ENCODE assay signal across 8 cellular contexts in genomic region chr16:23148513-23149266, GRCh38. TPM values are rescaled to one million over a fixed set of nuclear protein-coding genes. Genes with fewer than 3 reads are reported as not detected.
DNase-seq lines count a peak whose midpoint lies in the region; ATAC-seq and TF ChIP-seq lines count a peak whose summit lies in the region.

No MANE protein-coding gene starts in this region.

- H3K9me3 Mint-ChIP-seq in natural killer cell: no peaks in the 10 kb centered on the region
- H3K9me3 Mint-ChIP-seq in stimulated activated naive CD8-positive, alpha-beta T cell treated with anti-CD3 and anti-CD28 coated beads, Interleukin-15, amount 100 ng/mL, for 72 hours: no peaks in the 10 kb centered on the region

- H2AFZ ChIP-seq in fibroblast of lung (ENCODE audit: low read length): peak overlapping the region; percentile 60

- H3K27ac Mint-ChIP-seq in natural killer cell: peak overlapping the region; percentile 57 to 79
- H3K27ac Mint-ChIP-seq in stimulated activated naive CD8-positive, alpha-beta T cell treated with anti-CD3 and anti-CD28 coated beads, Interleukin-15, amount 100 ng/mL, for 72 hours: peak overlapping the region; percentile 65 to 88

- H3K79me2 ChIP-seq in fibroblast of lung (ENCODE audit: control insufficient read depth, insufficient read depth, low read length): peaks cover 23% of the 10 kb centered on the region

- peak overlapping the region; percentile 92 for H3K9ac ChIP-seq in NT2/D1 (ENCODE audit: insufficient read length, low read depth)
- peak overlapping the region; percentile 69 for H3K9ac ChIP-seq in fibroblast of lung (ENCODE audit: insufficient read depth, low read length)

- peaks cover 17% of the 10 kb centered on the region in 2 donors for H3K4me1 Mint-ChIP-seq in natural killer cell
- peaks cover 37% of the 10 kb centered on the region for H3K4me1 Mint-ChIP-seq in stimulated activated naive CD8-positive, alpha-beta T cell treated with anti-CD3 and anti-CD28 coated beads, Interleukin-15, amount 100 ng/mL, for 72 hours

- peak; percentile 20 for ATAC-seq in GM18520 (IDR thresholded peaks at IDR 0.05; ENCODE audit: unreplicated experiment)
- ATAC-seq in HG03060 (IDR thresholded peaks at IDR 0.05; ENCODE audit: low read depth, unreplicated experiment): peak; percentile 23
- ATAC-seq in natural killer cell: peak; percentile 31 to 52 (median 49)
- peak; percentile 57 for ATAC-seq in stimulated activated naive CD8-positive, alpha-beta T cell treated with anti-CD3 and anti-CD28 coated beads, Interleukin-15, amount 100 ng/mL, for 72 hours

- H3K4me3 ChIP-seq in NT2/D1 (ENCODE audit: insufficient read length, low read depth) (peak overlapping the region; percentile 82), fibroblast of lung (replicated peaks in 1 of 4; ENCODE audit: control extremely low read depth in 1 of 4, insufficient read depth in 1 of 4, low read depth in 3 of 4, low read length in 4 of 4) (peak overlapping the region; percentile 73 to 85 (median 79))

- H3K4me1 ChIP-seq in NT2/D1 (ENCODE audit: insufficient read depth, insufficient read length) (peaks cover 4% of the 10 kb centered on the region), fibroblast of lung (ENCODE audit: control insufficient read depth, extremely low read depth, insufficient read depth, low read length) (peaks cover 3% of the 10 kb centered on the region)

- H3K27me3 ChIP-seq in NT2/D1 (ENCODE audit: insufficient read depth, insufficient read length): peaks cover 13% of the 10 kb centered on the region
- H3K27me3 ChIP-seq in fibroblast of lung (ENCODE audit: control insufficient read depth, insufficient read depth, low read length): no peaks in the 10 kb centered on the region

- H3K36me3 ChIP-seq in NT2/D1 (ENCODE audit: insufficient read depth, insufficient read length, low read length): no peaks in the 10 kb centered on the region
- H3K36me3 ChIP-seq in fibroblast of lung (ENCODE audit: control insufficient read depth, insufficient read depth, low read length): no peaks in the 10 kb centered on the region

- H4K20me1 ChIP-seq in fibroblast of lung (ENCODE audit: control insufficient read depth, extremely low read depth, insufficient read depth, low read length): no peaks in the 10 kb centered on the region

- no peak for DNase-seq in NT2/D1 (ENCODE audit: low read depth, low spot score)
- DNase-seq in activated T-helper 1 cell treated with Interleukin-2 at 50 U/mL for 16 hours (ENCODE audit: low read depth): peak; percentile 38
- DNase-seq in fibroblast of lung (ENCODE audit: low read depth in 2 of 2): peak; percentile 35 to 60
- peak; percentile 30 for DNase-seq in natural killer cell
- peak; percentile 56 to 61 for DNase-seq in stimulated activated naive CD8-positive, alpha-beta T cell treated with anti-CD3 and anti-CD28 coated beads, Interleukin-15, amount 100 ng/mL, for 72 hours

- TF ChIP-seq CTCF in 22Rv1 (IDR thresholded peaks at IDR 0.05): 0 out of 2 replicates have a peak, but pooled peaks have one; percentile 4
- TF ChIP-seq CTCF in fibroblast of lung (conservative IDR thresholded peaks at IDR 0.05 in 1 of 2, IDR thresholded peaks at IDR 0.05 in 1 of 2; ENCODE audit: low read depth in 1 of 2, low read length in 2 of 2): no peak
- no peak for TF ChIP-seq CTCF in natural killer cell (IDR thresholded peaks at IDR 0.05)

- no peaks in the 10 kb centered on the region for H3K36me3 Mint-ChIP-seq in natural killer cell

- H3K9me3 ChIP-seq in NT2/D1 (ENCODE audit: insufficient read depth, low read length) (no peaks in the 10 kb centered on the region), fibroblast of lung (ENCODE audit: control insufficient read depth, insufficient read depth, low read depth, low read length) (no peaks in the 10 kb centered on the region)

- H3K27ac ChIP-seq in 22Rv1 (peak overlapping the region; percentile 81), fibroblast of lung (ENCODE audit: insufficient read depth, low read length) (peak overlapping the region; percentile 43)

- H3K4me2 ChIP-seq in fibroblast of lung (ENCODE audit: extremely low read depth, insufficient read depth, low read length): peak overlapping the region; percentile 93

- H3K27me3 Mint-ChIP-seq in natural killer cell (ENCODE audit: low read depth in 2 of 2): peaks cover 0 to 10% of the 10 kb centered on the region in 2 donors
- H3K27me3 Mint-ChIP-seq in stimulated activated naive CD8-positive, alpha-beta T cell treated with anti-CD3 and anti-CD28 coated beads, Interleukin-15, amount 100 ng/mL, for 72 hours: no peaks in the 10 kb centered on the region

- H3K4me3 Mint-ChIP-seq in natural killer cell: peak overlapping the region; percentile 95
- peak overlapping the region; percentile 88 to 94 for H3K4me3 Mint-ChIP-seq in stimulated activated naive CD8-positive, alpha-beta T cell treated with anti-CD3 and anti-CD28 coated beads, Interleukin-15, amount 100 ng/mL, for 72 hours

- intact Hi-C loops in natural killer cell (cut with micrococcal nuclease): loop anchor here (5.0 kb wide), 1 partner anchor 1551 kb away; the partner anchor contains the start of gene METTL9

RNA-seq across cellular contexts. Expression of gene USP31, which starts 0.6 kb away (rescaled TPM):
- 5.6 and 5.8 TPM in 2 replicates for total RNA-seq in fibroblast of lung
- 4.8 and 6.0 TPM in 2 replicates for polyA plus RNA-seq in fibroblast of lung
- 2.7 and 3.7 TPM in 2 replicates for polyA plus RNA-seq in fibroblast of lung (2012)
- 13.7 and 14.3 TPM in 2 replicates for polyA minus RNA-seq in fibroblast of lung (ENCODE audit: low replicate concordance)
- total RNA-seq in natural killer cell: 1 to 10 TPM; 6.1 to 6.6 (median 6.3) TPM

RNA-seq across cellular contexts. Expression of gene SCNN1G, which starts 33.9 kb away (rescaled TPM):
- total RNA-seq in fibroblast of lung (not detected in 2 replicates), natural killer cell (not detected)
- not detected in 2 replicates for polyA plus RNA-seq in fibroblast of lung
- not detected in 2 replicates for polyA plus RNA-seq in fibroblast of lung (2012)
- polyA minus RNA-seq in fibroblast of lung (ENCODE audit: low replicate concordance): not detected in 2 replicates
